13 cellular contexts compared by ENCODE assay signal in genomic region chr12:97404093-97404492, GRCh38. TPM values are rescaled to one million over a fixed set of nuclear protein-coding genes. Genes with fewer than 3 reads are reported as not detected.
A peak's percentile ranks its signal among the peaks of the same experiment; 100 is the strongest.
DNase-seq lines count a peak whose midpoint lies in the region; ATAC-seq and TF ChIP-seq lines count a peak whose summit lies in the region.
"Had no signal": no experiment of that assay in that cellular context is flagged by ENCODE, and none has a peak within 500 bp of the region (broad histone marks: within the 10 kb centered on the region; RNA-seq: fewer than 3 reads in every experiment).

No MANE protein-coding gene starts in this region.

- peak; percentile 11 for DNase-seq in GM13977 (ENCODE audit: low spot score)
- no peak for DNase-seq in GM19238 (ENCODE audit: insufficient read length, low spot score)
- DNase-seq in MV-4-11 (lab: John Stamatoyannopoulos, UW), result no peak
- DNase-seq in MG63, result no peak
- DNase-seq: activated effector memory CD4-positive, alpha-beta T cell treated with anti-CD3 and anti-CD28 coated beads, Interleukin-2, amount 50 U/mL, for 16 hours; CD4-positive, alpha-beta memory T cell had no signal

- in situ Hi-C loops in GM13977 (cut with MboI; ENCODE audit: low pct_unique_long_range_greater_than_20kb, low sequenced_read_pairs, unreplicated experiment), result no loop called here

- H3K9me3 ChIP-seq in MG63, result no peaks in the 10 kb centered on the region

- H3K36me3 ChIP-seq in MG63, result no peaks in the 10 kb centered on the region

- H3K4me3 ChIP-seq in MG63, result no peak overlapping the region
- H3K4me3 ChIP-seq: lung had no signal

- H3K27me3 ChIP-seq in MG63, result no peaks in the 10 kb centered on the region

- peak; percentile 45 for ATAC-seq in GM19328 (IDR thresholded peaks at IDR 0.05; ENCODE audit: unreplicated experiment)
- ATAC-seq in HG02642 (IDR thresholded peaks at IDR 0.05; ENCODE audit: poor library complexity, unreplicated experiment), result peak; percentile 27
- ATAC-seq in HG03378 (IDR thresholded peaks at IDR 0.05; ENCODE audit: unreplicated experiment), result peak; percentile 41
- ATAC-seq in GM18861 (IDR thresholded peaks at IDR 0.05; ENCODE audit: unreplicated experiment), result no peak

- TF ChIP-seq CTCF in GM13977 (IDR thresholded peaks at IDR 0.05; ENCODE audit: extremely low read depth, insufficient read depth, missing control alignments), result no peak

RNA-seq across cellular contexts. Expression of gene RMST, which starts 58.5 kb away (rescaled TPM):
- not detected in 2 replicates for total RNA-seq in MG63 (2014; rRNA removed; shearing (Covaris generic); ENCODE audit: low replicate concordance)
- total RNA-seq: activated CD8-positive, alpha-beta memory T cell treated with anti-CD3 and anti-CD28 coated beads for 36 hours; CD4-positive, alpha-beta memory T cell; LHCN-M2 had no signal
